ENCODE assay signal across 18 cellular contexts in the genomic region with DNA sequence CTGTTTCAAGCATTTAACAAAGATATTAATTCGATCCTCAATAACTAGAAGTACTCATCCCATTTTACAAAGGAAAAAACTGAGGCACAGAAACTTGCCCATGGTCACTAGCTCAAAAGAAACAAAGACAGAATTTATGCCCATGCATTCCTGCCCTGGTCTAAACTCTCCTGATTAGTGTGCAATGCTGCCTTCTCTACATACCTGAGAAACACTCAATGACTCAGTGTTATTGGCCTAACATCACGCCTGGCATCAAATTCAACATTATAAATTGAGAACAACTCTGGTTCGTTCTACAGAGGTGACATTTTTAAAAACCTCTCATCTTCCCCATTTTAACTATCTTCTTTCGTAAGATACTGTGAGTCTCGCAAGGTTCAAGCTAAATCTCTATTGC. TPM values are rescaled to one million over a fixed set of nuclear protein-coding genes. Genes with fewer than 3 reads are reported as not detected.
DNase-seq lines count a peak whose midpoint lies in the region; ATAC-seq, FAIRE-seq and TF ChIP-seq lines count a peak whose summit lies in the region.
"Had no signal": no experiment of that assay in that cellular context is flagged by ENCODE, and none has a peak within 500 bp of the region (broad histone marks: within the 10 kb centered on the region; RNA-seq: fewer than 3 reads in every experiment).

No MANE protein-coding gene starts in this region.

- H3K27ac Mint-ChIP-seq in glutamatergic neuron (ENCODE audit: unreplicated experiment), result peak overlapping the region; percentile 45
- H3K27ac Mint-ChIP-seq: activated naive CD4-positive, alpha-beta T cell treated with anti-CD3 and anti-CD28 coated beads, Interleukin-2, amount 50 U/mL, for 72 hours; activated T-cell treated with anti-CD3 and anti-CD28 coated beads, Interleukin-2, amount 50 U/mL, for 72 hours had no signal

- H4K91ac ChIP-seq in trophoblast cell (ENCODE audit: low read depth, low read length), result no peak overlapping the region

- peak overlapping the region; percentile 63 for H3K4me3 Mint-ChIP-seq in glutamatergic neuron (ENCODE audit: unreplicated experiment)
- H3K4me3 Mint-ChIP-seq: activated T-cell treated with anti-CD3 and anti-CD28 coated beads, Interleukin-2, amount 50 U/mL, for 72 hours had no signal

- 0 out of 2 replicates have a peak overlapping the region, but pooled peaks have one; percentile 3 for H3K27ac ChIP-seq in HL-60 (replicated peaks)
- no peak overlapping the region for H3K27ac ChIP-seq in trophoblast cell (ENCODE audit: low read depth, low read length)
- H3K27ac ChIP-seq in HepG2 (ENCODE audit: extremely low read length, insufficient read depth, low read length), result no peak overlapping the region
- H3K27ac ChIP-seq: SJSA1 had no signal

- H4K12ac ChIP-seq in trophoblast cell (ENCODE audit: low read depth, low read length), result no peak overlapping the region

- H3K23ac ChIP-seq in trophoblast cell (ENCODE audit: low read length), result no peak overlapping the region

- H3K4me1 ChIP-seq in trophoblast cell (ENCODE audit: control insufficient read depth in 1 of 2, insufficient read depth in 2 of 2, low read length in 2 of 2) (peaks cover 2 to 10% of the 10 kb centered on the region in 2 experiments), HepG2 (ENCODE audit: insufficient read depth, low read length) (peaks cover 52% of the 10 kb centered on the region)

- H2BK120ac ChIP-seq in trophoblast cell (ENCODE audit: insufficient read depth, low read length, poor library complexity), result no peak overlapping the region

- H3K79me1 ChIP-seq in trophoblast cell (ENCODE audit: low read length), result peaks cover 16% of the 10 kb centered on the region

- no peaks in the 10 kb centered on the region for H3K36me3 Mint-ChIP-seq in glutamatergic neuron (ENCODE audit: unreplicated experiment)

- POLR2A ChIA-PET in HepG2 (lab: Yijun Ruan, JAX), result no interaction called here

- peaks cover 14% of the 10 kb centered on the region for H3K9me3 Mint-ChIP-seq in glutamatergic neuron (ENCODE audit: unreplicated experiment)
- H3K9me3 Mint-ChIP-seq: activated naive CD4-positive, alpha-beta T cell treated with anti-CD3 and anti-CD28 coated beads, Interleukin-2, amount 50 U/mL, for 72 hours; activated T-cell treated with anti-CD3 and anti-CD28 coated beads, Interleukin-2, amount 50 U/mL, for 72 hours had no signal

- H3K9ac ChIP-seq in trophoblast cell (ENCODE audit: low read length) (no peak overlapping the region), HepG2 (ENCODE audit: insufficient read depth, low read depth, low read length) (no peak overlapping the region)

- TF ChIP-seq CTCF in HL-60 (IDR thresholded peaks at IDR 0.05; ENCODE audit: insufficient read depth, low read length) (no peak), glutamatergic neuron (IDR thresholded peaks at IDR 0.05; ENCODE audit: partially characterized antibody, unreplicated experiment) (no peak), HepG2 (CRISPR knock-in tag; IDR thresholded peaks at IDR 0.05) (no peak)

- TF ChIP-seq EP300 in HepG2 (IDR thresholded peaks at IDR 0.05; ENCODE audit: low read depth in 2 of 2, low read length in 2 of 2) (no peak), HepG2 (CRISPR knock-in tag; IDR thresholded peaks at IDR 0.05; ENCODE audit: borderline replicate concordance) (no peak)

- intact Hi-C loops in HepG2 (cut with micrococcal nuclease; ENCODE audit: unreplicated experiment), result loop anchor here (5.0 to 10.0 kb wide), 2 partner anchors 101 to 168 kb away; no protein-coding TSS in a partner anchor

- no peak for FAIRE-seq in HepG2 (lab: Jason Lieb, UNC)

- H3K27me3 Mint-ChIP-seq in glutamatergic neuron (ENCODE audit: unreplicated experiment), result peaks cover 16% of the 10 kb centered on the region

- ATAC-seq in HepG2, result no peak
- no peak for ATAC-seq in HG03139 (IDR thresholded peaks at IDR 0.05; ENCODE audit: unreplicated experiment)
- ATAC-seq: activated naive CD4-positive, alpha-beta T cell treated with anti-CD3 and anti-CD28 coated beads, Interleukin-2, amount 50 U/mL, for 72 hours; activated T-cell treated with anti-CD3 and anti-CD28 coated beads, Interleukin-2, amount 50 U/mL, for 72 hours; left lobe of liver; pancreas; sciatic nerve; stimulated activated naive CD8-positive, alpha-beta T cell treated with anti-CD3 and anti-CD28 coated beads, Interleukin-15, Interleukin-2, amounts not matched to agents 100 U/mL and 50 U/mL, for 24 hours had no signal

- H3K18ac ChIP-seq in trophoblast cell (ENCODE audit: low read length), result no peak overlapping the region

- DNase-seq in HL-60 (ENCODE audit: low read depth in 1 of 2, low spot score in 1 of 2) (peak in 1 of 2 experiments; percentile 21), astrocyte of the hippocampus (ENCODE audit: low read depth, low spot score) (peak; percentile 58), glutamatergic neuron (no peak), trophoblast cell (no peak), D341Med (ENCODE audit: low spot score) (no peak), HepG2 (ENCODE audit: low spot score) (no peak)
- DNase-seq: activated T-cell treated with anti-CD3 and anti-CD28 coated beads, Interleukin-2, amount 50 U/mL, for 72 hours; NCI-H1092 treated with DMSO at 0.1 percent for 48 hours; NCI-H2107; OCI-M1; pancreas; stimulated activated naive CD8-positive, alpha-beta T cell treated with anti-CD3 and anti-CD28 coated beads, Interleukin-15, Interleukin-2, amounts not matched to agents 100 U/mL and 50 U/mL, for 24 hours had no signal

- H2BK12ac ChIP-seq in trophoblast cell (ENCODE audit: low read length), result no peak overlapping the region

- H2BK5ac ChIP-seq in trophoblast cell (ENCODE audit: low read depth, low read length, poor library complexity), result no peak overlapping the region

- H3K79me2 ChIP-seq in trophoblast cell (ENCODE audit: control insufficient read depth, insufficient read depth, low read length, poor library complexity), result peaks cover 14% of the 10 kb centered on the region
- peaks cover 78% of the 10 kb centered on the region for H3K79me2 ChIP-seq in HepG2 (ENCODE audit: insufficient read depth, low read length)

- no peak overlapping the region for H3K14ac ChIP-seq in trophoblast cell (ENCODE audit: low read length)

- no peaks in the 10 kb centered on the region for H4K20me1 ChIP-seq in HepG2 (ENCODE audit: insufficient read depth, low read length)

- H3K4me2 ChIP-seq in trophoblast cell (ENCODE audit: low read length), result no peak overlapping the region
- H3K4me2 ChIP-seq in HepG2 (ENCODE audit: low read depth, low read length), result no peak overlapping the region; the same call in 1 of the 2 replicates

- peaks cover 36% of the 10 kb centered on the region for H3K4me1 Mint-ChIP-seq in glutamatergic neuron (ENCODE audit: low read depth, unreplicated experiment)

- CTCF ChIA-PET in HepG2 (lab: Yijun Ruan, JAX; ENCODE audit: low intra/inter-chr PET ratio, low total read pairs), result no interaction called here

- no TSS peak for BruUV-seq in HepG2 (replicated peaks; lab: Mats Ljungman, UMichigan)

- TF ChIP-seq POLR2A in HepG2 (IDR thresholded peaks at IDR 0.05; ENCODE audit: insufficient read depth in 1 of 2, low read depth in 2 of 2, low read length in 2 of 2), result no peak

- no peak overlapping the region for H4K8ac ChIP-seq in trophoblast cell (ENCODE audit: low read depth, low read length)

- no CpG with 5 or more reads among the region's 5 CpGs for WGBS in trophoblast cell (ENCODE audit: extremely low coverage, insufficient coverage, insufficient read length)
- 60% methylated on average over 5 of the region's 5 CpGs for WGBS in HepG2 (ENCODE audit: low lambda C conversion rate)

- H3K4me3 ChIP-seq in HL-60 (replicated peaks; ENCODE audit: insufficient read depth, low read length) (no peak overlapping the region), trophoblast cell (ENCODE audit: low read depth, low read length) (no peak overlapping the region), HepG2 (replicated peaks in 1 of 3; ENCODE audit: insufficient read depth in 1 of 3, low read depth in 2 of 3, low read length in 3 of 3) (no peak overlapping the region)
- H3K4me3 ChIP-seq: pancreas, SJSA1, tibial nerve had no signal

- in situ Hi-C loops in HepG2 (cut with HindIII; ENCODE audit: extremely low pct_ligation_motif_present, low pct_unique_long_range_greater_than_20kb), result no loop called here

- H3K9me3 ChIP-seq in trophoblast cell (ENCODE audit: insufficient read depth, low read depth, low read length) (no peaks in the 10 kb centered on the region), HepG2 (ENCODE audit: low read length) (no peaks in the 10 kb centered on the region)
- H3K9me3 ChIP-seq: pancreas, SJSA1, tibial nerve had no signal

- TF ChIP-seq RAD21 in HepG2 (CRISPR knock-in tag; IDR thresholded peaks at IDR 0.05), result no peak

- H3K36me3 ChIP-seq in trophoblast cell (ENCODE audit: control insufficient read depth in 1 of 2, insufficient read depth in 2 of 2, low read length in 2 of 2) (peaks cover 2% of the 10 kb centered on the region in 2 experiments), HepG2 (replicated peaks in 1 of 2; ENCODE audit: control insufficient read depth in 1 of 2, insufficient read depth in 2 of 2, low read length in 2 of 2) (no peaks in the 10 kb centered on the region)
- H3K36me3 ChIP-seq: pancreas, tibial nerve had no signal

- peak overlapping the region; percentile 99 for H3K4ac ChIP-seq in trophoblast cell (ENCODE audit: low read depth, low read length)

- H3K27me3 ChIP-seq in HL-60 (ENCODE audit: insufficient read depth, poor library complexity, severe bottlenecking) (no peaks in the 10 kb centered on the region), trophoblast cell (ENCODE audit: insufficient read depth, low read length) (no peaks in the 10 kb centered on the region), HepG2 (ENCODE audit: control insufficient read depth in 1 of 2, insufficient read depth in 2 of 2, low read length in 2 of 2) (peaks cover 2 to 3% of the 10 kb centered on the region in 2 experiments; a peak in 1 of 5 replicates)
- H3K27me3 ChIP-seq: pancreas, SJSA1, tibial nerve had no signal

- H2AFZ ChIP-seq in trophoblast cell (ENCODE audit: insufficient read depth, low read length, poor library complexity) (no peak overlapping the region), HepG2 (ENCODE audit: low read length) (no peak overlapping the region)

- no peak overlapping the region for H2AK5ac ChIP-seq in trophoblast cell (ENCODE audit: low read length)

RNA-seq across cellular contexts. Expression of gene APP, which starts 5.2 kb away (rescaled TPM):
- total RNA-seq in glutamatergic neuron (ENCODE audit: unreplicated experiment) (735 TPM), HepG2 (2016; rRNA removed; fragmentation: Illumina TruSeq; extraction: Trizol) (33.6 and 70.6 TPM in 2 replicates)
- 481 and 496 TPM in 2 replicates for polyA plus RNA-seq in trophoblast cell (2013)
- total RNA-seq in HepG2 (2016; cell fraction: cytosol; rRNA removed; fragmentation: Illumina TruSeq; extraction: Trizol; ENCODE audit: low read depth), result 4.5 and 4.6 TPM in 2 replicates
- total RNA-seq in HepG2 (2016; cell fraction: insoluble cytoplasmic fraction; rRNA removed; fragmentation: Illumina TruSeq; extraction: Trizol), result 27.5 and 74.9 TPM in 2 replicates
- total RNA-seq in HepG2 (2016; cell fraction: membrane; rRNA removed; fragmentation: Illumina TruSeq; extraction: Trizol), result 9.0 and 10.2 TPM in 2 replicates
- 82.2 and 98.5 TPM in 2 replicates for total RNA-seq in HepG2 (2016; cell fraction: nucleus; rRNA removed; fragmentation: Illumina TruSeq; extraction: Trizol)
- 262 and 315 TPM in 2 replicates for polyA plus RNA-seq in HepG2 (2011; rRNA removed)
- 227 and 358 TPM in 2 replicates for polyA plus RNA-seq in HepG2 (2011; cell fraction: cytosol; rRNA removed)
- polyA plus RNA-seq in HepG2 (2011; cell fraction: nucleus; rRNA removed), result 144 and 194 TPM in 2 replicates
- 183 and 345 TPM in 2 replicates for polyA plus RNA-seq in HepG2 (2012)
- polyA plus RNA-seq in HepG2 (2016; cell fraction: cytosol; fragmentation: Illumina TruSeq; extraction: Trizol; ENCODE audit: low read depth), result 4.5 and 4.7 TPM in 2 replicates
- polyA plus RNA-seq in HepG2 (2016; cell fraction: insoluble cytoplasmic fraction; fragmentation: Illumina TruSeq; extraction: Trizol; ENCODE audit: low read depth), result 41.3 and 45.6 TPM in 2 replicates
- 6.6 and 9.0 TPM in 2 replicates for polyA plus RNA-seq in HepG2 (2016; cell fraction: membrane; fragmentation: Illumina TruSeq; extraction: Trizol; ENCODE audit: low read depth)
- polyA plus RNA-seq in HepG2 (2016; cell fraction: nucleus; fragmentation: Illumina TruSeq; extraction: Trizol; ENCODE audit: insufficient read depth, low read depth), result 116 and 117 TPM in 2 replicates
- polyA minus RNA-seq in HepG2 (2011; rRNA and poly(A)+ RNA removed; ENCODE audit: low replicate concordance), result 307 and 343 TPM in 2 replicates
- 128 and 205 TPM in 2 replicates for polyA minus RNA-seq in HepG2 (2011; cell fraction: cytosol; rRNA and poly(A)+ RNA removed)
- 217 and 256 TPM in 2 replicates for polyA minus RNA-seq in HepG2 (2011; cell fraction: nucleus; rRNA and poly(A)+ RNA removed)
